ENCODE assay signal across 10 cellular contexts in genomic region chr11:12556788-12557384, GRCh38.
A peak's percentile ranks its signal among the peaks of the same experiment; 100 is the strongest.
DNase-seq lines count a peak whose midpoint lies in the region; ATAC-seq and TF ChIP-seq lines count a peak whose summit lies in the region.
"Had no signal": no experiment of that assay in that cellular context is flagged by ENCODE, and none has a peak within 500 bp of the region (broad histone marks: within the 10 kb centered on the region; RNA-seq: fewer than 3 reads in every experiment).

No MANE protein-coding gene starts in this region.

- H3K27ac ChIP-seq in adrenal gland (peak overlapping the region in 1 of 5 donors; percentile 30), heart right ventricle (peak overlapping the region in 9 of 10 donors; percentile 5 to 79 (median 66)), psoas muscle (no peak overlapping the region)

- 6 to 23% (median 17%) methylated on average over 6 of the region's 6 CpGs for WGBS in adrenal gland, 4 donors
- 4 to 5% methylated on average over 6 of the region's 6 CpGs for WGBS in heart right ventricle, 2 donors
- WGBS in psoas muscle, 3 donors: 6 to 11% (median 9%) methylated on average over 6 of the region's 6 CpGs

- TF ChIP-seq CTCF in adrenal gland (IDR thresholded peaks at IDR 0.05) (no peak), heart right ventricle (IDR thresholded peaks at IDR 0.05) (no peak), psoas muscle (IDR thresholded peaks at IDR 0.05) (no peak), GM20000 (IDR thresholded peaks at IDR 0.05; ENCODE audit: extremely low read depth, missing control alignments) (no peak)

- peak; percentile 85 for DNase-seq in GM03348 (ENCODE audit: low spot score)
- peak; percentile 49 to 92 (median 86) for DNase-seq in adrenal gland
- peak; percentile 65 to 83 for DNase-seq in heart right ventricle
- DNase-seq in psoas muscle: peak; percentile 66 to 71
- DNase-seq in GF-D8 (lab: John Stamatoyannopoulos, UW): no peak
- DNase-seq in GM20000 (ENCODE audit: low spot score): no peak

- no peak overlapping the region for H3K4me3 ChIP-seq in adrenal gland
- H3K4me3 ChIP-seq in heart right ventricle: no peak overlapping the region
- no peak overlapping the region for H3K4me3 ChIP-seq in psoas muscle
- H3K4me3 ChIP-seq: GM12878, K562 had no signal

- H3K4me1 ChIP-seq in adrenal gland (replicated peaks in 1 of 2) (peaks cover 14% of the 10 kb centered on the region in 2 donors), heart right ventricle (peaks cover 5 to 32% (median 25%) of the 10 kb centered on the region in 9 donors), psoas muscle (peaks cover 11% of the 10 kb centered on the region)

- ATAC-seq in heart right ventricle: peak; percentile 40 to 90 (median 74)
- peak in 1 of 4 donors; percentile 52 for ATAC-seq in psoas muscle
- no peak for ATAC-seq in HG02870 (IDR thresholded peaks at IDR 0.05; ENCODE audit: unreplicated experiment)
- no peak for ATAC-seq in HG03571 (IDR thresholded peaks at IDR 0.05; ENCODE audit: unreplicated experiment)
- ATAC-seq: GM12878, K562 had no signal

- H3K27me3 ChIP-seq in adrenal gland (no peaks in the 10 kb centered on the region), heart right ventricle (no peaks in the 10 kb centered on the region), psoas muscle (ENCODE audit: insufficient read depth in 3 of 3, low read length in 2 of 3) (no peaks in the 10 kb centered on the region)

- H3K36me3 ChIP-seq in adrenal gland (replicated peaks in 1 of 2) (no peaks in the 10 kb centered on the region), heart right ventricle (no peaks in the 10 kb centered on the region), psoas muscle (ENCODE audit: insufficient read depth in 1 of 2, low read depth in 1 of 2) (no peaks in the 10 kb centered on the region)

- no peaks in the 10 kb centered on the region for H3K9me3 ChIP-seq in adrenal gland (replicated peaks in 1 of 3)
- peaks cover 0 to 7% (median 0%) of the 10 kb centered on the region in 11 donors for H3K9me3 ChIP-seq in heart right ventricle
- peaks cover 6% of the 10 kb centered on the region for H3K9me3 ChIP-seq in psoas muscle

- intact Hi-C loops in adrenal gland (cut with DNase I): no loop called here
- intact Hi-C loops in heart right ventricle (cut with DNase I): no loop called here
- intact Hi-C loops in psoas muscle (cut with DNase I): no loop called here

- no peak for TF ChIP-seq POLR2A in adrenal gland (IDR thresholded peaks at IDR 0.05)

Comparison
In these comparisons a context has a peak if more than half of its experiments do, and no peak if none do; other contexts are left out.
1. DNase-seq: peak in GM03348 (single experiment), adrenal gland (7 of 7), heart right ventricle (2 of 2) and psoas muscle (2 of 2); none in GF-D8 (single experiment) and GM20000 (single experiment).
2. ATAC-seq: peak in heart right ventricle (8 of 8); none in HG02870 (single experiment) and HG03571 (single experiment).